ENCODE assay signal across 17 cellular contexts in the genomic region with DNA sequence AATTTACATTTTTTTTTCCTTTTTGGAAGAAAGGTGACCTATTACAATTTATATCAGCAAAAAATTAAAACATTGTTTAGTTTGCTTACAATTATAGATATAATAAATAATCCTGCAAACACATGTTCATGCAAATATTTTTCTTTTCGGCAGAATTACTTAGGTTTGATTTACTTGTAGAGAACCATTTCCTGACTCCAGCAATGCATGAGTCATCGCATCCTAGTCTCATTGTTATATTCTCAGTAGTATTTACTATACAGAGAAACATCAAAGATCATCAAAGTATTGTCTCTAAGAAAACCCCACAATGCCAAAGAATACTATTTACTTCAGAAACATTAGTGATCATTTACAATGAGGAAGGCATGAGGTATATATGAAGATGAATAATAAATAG. TPM values are rescaled to one million over a fixed set of nuclear protein-coding genes. Genes with fewer than 3 reads are reported as not detected.
DNase-seq lines count a peak whose midpoint lies in the region; ATAC-seq, FAIRE-seq and TF ChIP-seq lines count a peak whose summit lies in the region.
"Had no signal": no experiment of that assay in that cellular context is flagged by ENCODE, and none has a peak within 500 bp of the region (broad histone marks: within the 10 kb centered on the region; RNA-seq: fewer than 3 reads in every experiment).

No MANE protein-coding gene starts in this region.

- peaks cover 0 to 2% of the 10 kb centered on the region in 2 donors for H3K36me3 Mint-ChIP-seq in activated T-cell treated with anti-CD3 and anti-CD28 coated beads, Interleukin-2, amount 50 U/mL, for 72 hours (ENCODE audit: insufficient read depth in 2 of 2)

- no peak for TF ChIP-seq CTCF in fibroblast of pulmonary artery (IDR thresholded peaks at IDR 0.05; ENCODE audit: low read length, missing control alignments)

- no peak overlapping the region for H3K4me3 Mint-ChIP-seq in activated T-cell treated with anti-CD3 and anti-CD28 coated beads, Interleukin-2, amount 50 U/mL, for 72 hours
- H3K4me3 Mint-ChIP-seq: immature natural killer cell; naive thymus-derived CD4-positive, alpha-beta T cell had no signal

- H3K9me3 Mint-ChIP-seq in activated T-cell treated with anti-CD3 and anti-CD28 coated beads, Interleukin-2, amount 50 U/mL, for 72 hours: no peaks in the 10 kb centered on the region
- H3K9me3 Mint-ChIP-seq: IgD-negative memory B cell; immature natural killer cell; naive thymus-derived CD4-positive, alpha-beta T cell had no signal

- peaks cover 39% of the 10 kb centered on the region for H3K4me1 Mint-ChIP-seq in activated T-cell treated with anti-CD3 and anti-CD28 coated beads, Interleukin-2, amount 50 U/mL, for 72 hours (ENCODE audit: low read depth)
- H3K4me1 Mint-ChIP-seq: IgD-negative memory B cell, immature natural killer cell had no signal

- DNase-seq in H4 (ENCODE audit: low spot score) (peak; percentile 16), fibroblast of pulmonary artery (ENCODE audit: low read depth) (peak; percentile 78), stromal cell of bone marrow (ENCODE audit: low read depth) (peak; percentile 16), G401 (ENCODE audit: low spot score) (no peak), SKM-1 (lab: John Stamatoyannopoulos, UW; ENCODE audit: unreplicated experiment) (no peak)
- DNase-seq in activated T-cell treated with anti-CD3 and anti-CD28 coated beads, Interleukin-2, amount 50 U/mL, for 72 hours: no peak
- DNase-seq: activated CD4-positive, CD25-positive, alpha-beta regulatory T cell; activated T-cell treated with anti-CD3 and anti-CD28 coated beads, Interleukin-2, amount 50 U/mL, for 1 hour; anterior cingulate cortex; immature natural killer cell; naive thymus-derived CD4-positive, alpha-beta T cell; NCI-H187; NCI-H69; testis had no signal

- ATAC-seq in activated T-cell treated with anti-CD3 and anti-CD28 coated beads, Interleukin-2, amount 50 U/mL, for 72 hours (replicated peaks in 1 of 2): no peak
- ATAC-seq: naive thymus-derived CD4-positive, alpha-beta T cell had no signal

- FAIRE-seq in TTC549 (lab: Jason Lieb, UNC): peak; percentile 36

- no peak overlapping the region for H3K4me3 ChIP-seq in fibroblast of pulmonary artery (replicated peaks; ENCODE audit: low read depth, low read length)
- H3K4me3 ChIP-seq: SK-N-MC, testis had no signal

- H3K27me3 Mint-ChIP-seq in activated T-cell treated with anti-CD3 and anti-CD28 coated beads, Interleukin-2, amount 50 U/mL, for 72 hours (ENCODE audit: low read depth): peaks cover 7% of the 10 kb centered on the region
- H3K27me3 Mint-ChIP-seq: IgD-negative memory B cell; naive thymus-derived CD4-positive, alpha-beta T cell had no signal

- H3K27ac Mint-ChIP-seq in activated T-cell treated with anti-CD3 and anti-CD28 coated beads, Interleukin-2, amount 50 U/mL, for 72 hours: no peak overlapping the region
- H3K27ac Mint-ChIP-seq: IgD-negative memory B cell had no signal

- in situ Hi-C loops in G401 (cut with HindIII; ENCODE audit: low sequenced_read_pairs): no loop called here

RNA-seq across cellular contexts. Expression of gene MTIF2, which starts 40.4 kb away (rescaled TPM):
- total RNA-seq in H4 (2014; rRNA removed; shearing (Covaris generic)): 26.5 and 37.2 TPM in 2 replicates
- 41.2 and 47.9 TPM in 2 replicates for total RNA-seq in G401 (2014; rRNA removed; shearing (Covaris generic))
- total RNA-seq in activated T-cell treated with anti-CD3 and anti-CD28 coated beads, Interleukin-2, amount 50 U/mL, for 72 hours: 10 to 100 TPM; 49.8 to 55.7 TPM

Comparison
In these comparisons a context has a peak if more than half of its experiments do, and no peak if none do; other contexts are left out.
1. DNase-seq: peak in H4 (single experiment), fibroblast of pulmonary artery (single experiment) and stromal cell of bone marrow (single experiment); none in G401 (single experiment), activated T-cell treated with anti-CD3 and anti-CD28 coated beads, Interleukin-2, amount 50 U/mL, for 72 hours (0 of 2) and SKM-1 (single experiment).